In the genomic region with DNA sequence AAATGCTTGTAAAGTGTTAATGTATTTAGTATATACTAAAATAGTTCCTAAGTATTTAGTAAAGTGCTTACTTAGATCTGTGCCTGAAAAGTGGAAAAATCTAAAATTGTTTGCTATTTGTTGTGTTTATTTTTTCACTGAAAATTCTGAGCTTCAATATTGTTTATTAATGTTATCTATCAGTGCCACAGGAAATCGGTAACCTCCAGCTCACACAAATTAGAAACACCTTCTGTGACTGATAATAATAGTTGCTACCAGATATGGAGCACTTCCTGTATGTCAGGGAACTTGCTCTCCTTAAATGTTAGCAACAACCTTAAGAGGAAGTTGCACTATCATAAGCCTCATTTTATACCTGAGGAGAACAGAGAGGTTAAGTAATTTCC, we compare ENCODE assay signal across 8 cellular contexts. TPM values are rescaled to one million over a fixed set of nuclear protein-coding genes. Genes with fewer than 3 reads are reported as not detected.
DNase-seq lines count a peak whose midpoint lies in the region; ATAC-seq and TF ChIP-seq lines count a peak whose summit lies in the region.

No MANE protein-coding gene starts in this region.

- peak overlapping the region; percentile 97 to 99 for H3K27ac ChIP-seq in right atrium auricular region

- no peak for DNase-seq in activated naive CD4-positive, alpha-beta T cell treated with anti-CD3 and anti-CD28 coated beads for 36 hours
- no peak for DNase-seq in activated naive CD4-positive, alpha-beta T cell treated with anti-CD3 and anti-CD28 coated beads, Interleukin-2, amount 50 U/mL, for 16 hours
- DNase-seq in WTC11 (ENCODE audit: low spot score) (no peak), right atrium auricular region (ENCODE audit: low spot score) (no peak), CD1c-positive myeloid dendritic cell (ENCODE audit: extremely low spot score) (no peak), OCI-M2 (lab: John Stamatoyannopoulos, UW; ENCODE audit: unreplicated experiment) (no peak)

- ATAC-seq in HG03196 (IDR thresholded peaks at IDR 0.05; ENCODE audit: unreplicated experiment) = peak; percentile 34
- no peak for ATAC-seq in WTC11

- no peaks in the 10 kb centered on the region for H3K27me3 Mint-ChIP-seq in activated naive CD4-positive, alpha-beta T cell treated with anti-CD3 and anti-CD28 coated beads for 36 hours (ENCODE audit: low read depth)
- H3K27me3 Mint-ChIP-seq in WTC11 (ENCODE audit: low read depth) = no peaks in the 10 kb centered on the region
- H3K27me3 Mint-ChIP-seq in stimulated activated naive CD8-positive, alpha-beta T cell treated with anti-CD3 and anti-CD28 coated beads, Interleukin-15, Interleukin-2, amounts not matched to agents 100 ng/mL and 50 ng/mL, for 24 hours = no peaks in the 10 kb centered on the region

- intact Hi-C loops in activated naive CD4-positive, alpha-beta T cell treated with anti-CD3 and anti-CD28 coated beads for 36 hours (cut with micrococcal nuclease) = loop anchor here (1.0 to 5.0 kb wide), 14 partner anchors 13 to 1604 kb away; partner anchors contain the start of genes DAD1, HAUS4, HNRNPC and MRPL52

- peaks cover 28% of the 10 kb centered on the region for H3K36me3 ChIP-seq in right atrium auricular region

- peaks cover 29% of the 10 kb centered on the region for H3K4me1 Mint-ChIP-seq in activated naive CD4-positive, alpha-beta T cell treated with anti-CD3 and anti-CD28 coated beads for 36 hours (ENCODE audit: low read depth)
- peaks cover 18% of the 10 kb centered on the region for H3K4me1 Mint-ChIP-seq in WTC11
- H3K4me1 Mint-ChIP-seq in stimulated activated naive CD8-positive, alpha-beta T cell treated with anti-CD3 and anti-CD28 coated beads, Interleukin-15, Interleukin-2, amounts not matched to agents 100 ng/mL and 50 ng/mL, for 24 hours (ENCODE audit: low read depth) = peaks cover 33% of the 10 kb centered on the region

- peaks cover 0 to 24% of the 10 kb centered on the region in 2 donors for H3K4me1 ChIP-seq in right atrium auricular region

- TF ChIP-seq CTCF in WTC11 (IDR thresholded peaks at IDR 0.05) = no peak
- no peak for TF ChIP-seq CTCF in right atrium auricular region (IDR thresholded peaks at IDR 0.05)

- no peaks in the 10 kb centered on the region for H3K9me3 Mint-ChIP-seq in activated naive CD4-positive, alpha-beta T cell treated with anti-CD3 and anti-CD28 coated beads for 36 hours
- H3K9me3 Mint-ChIP-seq in WTC11 = no peaks in the 10 kb centered on the region
- H3K9me3 Mint-ChIP-seq in stimulated activated naive CD8-positive, alpha-beta T cell treated with anti-CD3 and anti-CD28 coated beads, Interleukin-15, Interleukin-2, amounts not matched to agents 100 ng/mL and 50 ng/mL, for 24 hours = no peaks in the 10 kb centered on the region

- H3K27ac Mint-ChIP-seq in activated naive CD4-positive, alpha-beta T cell treated with anti-CD3 and anti-CD28 coated beads for 36 hours = peak overlapping the region; percentile 100
- H3K27ac Mint-ChIP-seq in WTC11 = peak overlapping the region; percentile 99
- H3K27ac Mint-ChIP-seq in stimulated activated naive CD8-positive, alpha-beta T cell treated with anti-CD3 and anti-CD28 coated beads, Interleukin-15, Interleukin-2, amounts not matched to agents 100 ng/mL and 50 ng/mL, for 24 hours = peak overlapping the region; percentile 96

- H3K4me3 ChIP-seq in right atrium auricular region = peak overlapping the region; percentile 83 to 86

- no peaks in the 10 kb centered on the region for H3K9me3 ChIP-seq in right atrium auricular region

- peaks cover 23% of the 10 kb centered on the region for H3K36me3 Mint-ChIP-seq in activated naive CD4-positive, alpha-beta T cell treated with anti-CD3 and anti-CD28 coated beads for 36 hours (ENCODE audit: low read depth)
- peaks cover 7% of the 10 kb centered on the region for H3K36me3 Mint-ChIP-seq in WTC11
- H3K36me3 Mint-ChIP-seq in stimulated activated naive CD8-positive, alpha-beta T cell treated with anti-CD3 and anti-CD28 coated beads, Interleukin-15, Interleukin-2, amounts not matched to agents 100 ng/mL and 50 ng/mL, for 24 hours (ENCODE audit: low read depth) = peaks cover 10% of the 10 kb centered on the region

- POLR2A ChIA-PET in WTC11 (lab: Charles Lee) = interaction anchor here (0.5 to 4.1 kb wide), 6 partner anchors 10 to 48 kb away, joined by 3 to 32 read pairs (median 4); partner anchors contain the start of gene REM2

- H3K4me3 Mint-ChIP-seq in activated naive CD4-positive, alpha-beta T cell treated with anti-CD3 and anti-CD28 coated beads for 36 hours = peak overlapping the region; percentile 91
- peak overlapping the region; percentile 83 for H3K4me3 Mint-ChIP-seq in WTC11
- H3K4me3 Mint-ChIP-seq in stimulated activated naive CD8-positive, alpha-beta T cell treated with anti-CD3 and anti-CD28 coated beads, Interleukin-15, Interleukin-2, amounts not matched to agents 100 ng/mL and 50 ng/mL, for 24 hours = peak overlapping the region; percentile 91

- CTCF ChIA-PET in activated naive CD4-positive, alpha-beta T cell treated with anti-CD3 and anti-CD28 coated beads for 36 hours (lab: Charles Lee) = interaction anchor here (0.6 to 5.6 kb wide), 15 partner anchors 8 to 1017 kb away, joined by 3 to 125 read pairs (median 4); partner anchors contain the start of genes PRMT5 and REM2
- CTCF ChIA-PET in WTC11 (lab: Charles Lee) = interaction anchor here (0.8 to 3.8 kb wide), 19 partner anchors 8 to 300 kb away, joined by 3 to 57 read pairs (median 7); partner anchors contain the start of genes PRMT5 and REM2

- no peaks in the 10 kb centered on the region for H3K27me3 ChIP-seq in right atrium auricular region

TF ChIP-seq in WTC11, 78 proteins besides CTCF, POLR2A, EP300 and RAD21:
- TF ChIP-seq CREM (CRISPR knock-in tag; IDR thresholded peaks at IDR 0.05) (0 out of 2 replicates have a peak, but pooled peaks have one; percentile 7), SMAD3 (CRISPR knock-in tag; IDR thresholded peaks at IDR 0.05; ENCODE audit: borderline replicate concordance) (no peak)

RNA-seq across cellular contexts. Expression of gene LRP10, which starts 0.7 kb away (rescaled TPM):
- 10 to 100 TPM; 71.9 to 75.2 TPM for total RNA-seq in activated naive CD4-positive, alpha-beta T cell treated with anti-CD3 and anti-CD28 coated beads for 36 hours
- total RNA-seq in WTC11 (2021) (18.4 to 24.0 TPM (median 19.0 TPM) in 3 replicates), right atrium auricular region (100 to 1,000 TPM in 1 of 2 donors, 10 to 100 TPM in 1; 54.2 to 144 TPM)

RNA-seq across cellular contexts. Expression of gene REM2, which starts 12.2 kb away (rescaled TPM):
- total RNA-seq in activated naive CD4-positive, alpha-beta T cell treated with anti-CD3 and anti-CD28 coated beads for 36 hours = under 1 TPM; 0.69 to 0.74 TPM
- total RNA-seq in WTC11 (2021) (1.1 to 1.5 TPM (median 1.5 TPM) in 3 replicates), right atrium auricular region (not detected)

RNA-seq across cellular contexts. Expression of gene MMP14, which starts 34.4 kb away (rescaled TPM):
- total RNA-seq in activated naive CD4-positive, alpha-beta T cell treated with anti-CD3 and anti-CD28 coated beads for 36 hours = 1 to 10 TPM; 1.3 to 2.1 TPM
- 81.6 to 94.4 TPM (median 83.9 TPM) in 3 replicates for total RNA-seq in WTC11 (2021)
- 10 to 100 TPM; 29.1 to 58.0 TPM for total RNA-seq in right atrium auricular region

RNA-seq across cellular contexts. Expression of gene MRPL52, which starts 41.1 kb away (rescaled TPM):
- 100 to 1,000 TPM; 170 TPM for total RNA-seq in activated naive CD4-positive, alpha-beta T cell treated with anti-CD3 and anti-CD28 coated beads for 36 hours
- total RNA-seq in WTC11 (2021) (170 to 200 TPM (median 200 TPM) in 3 replicates), right atrium auricular region (100 to 1,000 TPM in 1 of 2 donors, 10 to 100 TPM in 1; 59.4 to 168 TPM)

RNA-seq across cellular contexts. Expression of gene RBM23, which starts 48.1 kb away (rescaled TPM):
- total RNA-seq in activated naive CD4-positive, alpha-beta T cell treated with anti-CD3 and anti-CD28 coated beads for 36 hours = 10 to 100 TPM; 53.5 to 61.2 TPM
- total RNA-seq in WTC11 (2021) (42.4 to 49.4 TPM (median 47.4 TPM) in 3 replicates), right atrium auricular region (100 to 1,000 TPM in 1 of 2 donors, 10 to 100 TPM in 1; 76.5 to 774 TPM)

Comparison
In these comparisons a context has a peak if more than half of its experiments do, and no peak if none do; other contexts are left out.
1. RNA of gene MMP14, which starts 34.4 kb away (total RNA-seq): 81.6 to 94.4 TPM in WTC11 and 29.1 to 58.0 TPM in right atrium auricular region; 1.3 to 2.1 TPM in activated naive CD4-positive, alpha-beta T cell treated with anti-CD3 and anti-CD28 coated beads for 36 hours; every median in the first group is over 4 times any median in the second.
2. Peak in every context shown above with its lines, with median percentiles within 50 percentile points of each other: H3K27ac Mint-ChIP-seq and H3K4me3 Mint-ChIP-seq.